13 cellular contexts compared by ENCODE assay signal in genomic region chr22:29489127-29489781, GRCh38. TPM values are rescaled to one million over a fixed set of nuclear protein-coding genes. Genes with fewer than 3 reads are reported as not detected.
DNase-seq lines count a peak whose midpoint lies in the region; TF ChIP-seq lines count a peak whose summit lies in the region.
"Not testable (repeated sequence)": the region's sequence is repeated elsewhere in the genome, so short reads cannot be mapped to it uniquely, and the experiment has no call there.
"Had no signal": no experiment of that assay in that cellular context is flagged by ENCODE, and none has a peak within 500 bp of the region (broad histone marks: within the 10 kb centered on the region; RNA-seq: fewer than 3 reads in every experiment).

No MANE protein-coding gene starts in this region.

- not testable (repeated sequence) for H3K9me2 ChIP-seq in Karpas-422 (replicated peaks; ENCODE audit: insufficient read depth, low read length)

- H3K4me3 ChIP-seq in BLaER1; GM12865 (ENCODE audit: low read depth, low read length); Karpas-422 (ENCODE audit: low read length); NB4 (ENCODE audit: low read depth, low read length): not testable (repeated sequence)

- not testable (repeated sequence) for H4K20me1 ChIP-seq in BLaER1
- peaks cover 18% of the 10 kb centered on the region; the same call in 1 of the 2 replicates for H4K20me1 ChIP-seq in Karpas-422 (ENCODE audit: insufficient read depth, low read depth, low read length)

- not testable (repeated sequence) for H3K9me3 Mint-ChIP-seq in endothelial cell (ENCODE audit: unreplicated experiment); progenitor cell of endocrine pancreas (ENCODE audit: low read depth)

- not testable (repeated sequence) for TF ChIP-seq POLR2A in NB4 (IDR thresholded peaks at IDR 0.05; ENCODE audit: extremely low read depth, insufficient read length)

- not testable (repeated sequence) for H3K4me1 Mint-ChIP-seq in endothelial cell (ENCODE audit: unreplicated experiment); progenitor cell of endocrine pancreas (ENCODE audit: low read depth)

- not testable (repeated sequence) for H2AFZ ChIP-seq in Karpas-422 (ENCODE audit: low read length)

- not testable (repeated sequence) for H3K9ac ChIP-seq in BLaER1; Karpas-422 (ENCODE audit: low read length)

- DNase-seq in GM12865 (ENCODE audit: low read depth) (peak; percentile 26), Karpas-422 (peak; percentile 80), NB4 (ENCODE audit: low read depth) (peak; percentile 83), SKM-1 treated with dmso at 0.1 percent for 144 hours (lab: John Stamatoyannopoulos, UW; ENCODE audit: unreplicated experiment) (peak; percentile 80), UCSD-AML1 (lab: John Stamatoyannopoulos, UW; ENCODE audit: unreplicated experiment) (peak; percentile 50)
- DNase-seq in endothelial cell (ENCODE audit: low spot score); progenitor cell of endocrine pancreas (ENCODE audit: low spot score, unreplicated experiment): not testable (repeated sequence)

- not testable (repeated sequence) for H3K27me3 Mint-ChIP-seq in endothelial cell (ENCODE audit: unreplicated experiment); progenitor cell of endocrine pancreas

- H3K4me1 ChIP-seq in BLaER1 (peaks cover 35% of the 10 kb centered on the region), Karpas-422 (ENCODE audit: low read length) (peaks cover 18% of the 10 kb centered on the region)

- peaks cover 23% of the 10 kb centered on the region for H3K36me3 Mint-ChIP-seq in endothelial cell (ENCODE audit: low read depth, unreplicated experiment)
- not testable (repeated sequence) for H3K36me3 Mint-ChIP-seq in progenitor cell of endocrine pancreas (ENCODE audit: insufficient read depth)

- 0 out of 2 replicates have a peak overlapping the region, but pooled peaks have one; percentile 19 for H3K27ac ChIP-seq in BLaER1
- H3K27ac ChIP-seq in Karpas-422 (ENCODE audit: low read length) = not testable (repeated sequence)

- not testable (repeated sequence) for H3K9me3 ChIP-seq in BLaER1; Karpas-422 (ENCODE audit: low read length)

- H3K4me2 ChIP-seq in BLaER1 (peak overlapping the region; percentile 76), Karpas-422 (ENCODE audit: low read depth, low read length, poor library complexity, severe bottlenecking) (peak overlapping the region; percentile 42)

- H3K27me3 ChIP-seq in BLaER1; Karpas-422 (ENCODE audit: low read length): not testable (repeated sequence)

- not testable (repeated sequence) for H3K36me3 ChIP-seq in BLaER1; Karpas-422 (ENCODE audit: insufficient read depth, low read length)

- TF ChIP-seq CTCF in GM12865 (IDR thresholded peaks at IDR 0.05; ENCODE audit: insufficient read depth, low read depth, low read length, missing control alignments); NB4 (IDR thresholded peaks at IDR 0.05; ENCODE audit: low read depth, low read length); endothelial cell (IDR thresholded peaks at IDR 0.05; ENCODE audit: unreplicated experiment); progenitor cell of endocrine pancreas (IDR thresholded peaks at IDR 0.05; ENCODE audit: unreplicated experiment): not testable (repeated sequence)

- H3K27ac Mint-ChIP-seq in endothelial cell (ENCODE audit: unreplicated experiment) = not testable (repeated sequence)
- peak overlapping the region; percentile 1 for H3K27ac Mint-ChIP-seq in progenitor cell of endocrine pancreas

- peak overlapping the region; percentile 0 for H3K4me3 Mint-ChIP-seq in endothelial cell (ENCODE audit: unreplicated experiment)
- not testable (repeated sequence) for H3K4me3 Mint-ChIP-seq in progenitor cell of endocrine pancreas (ENCODE audit: low read depth)

- H3K79me2 ChIP-seq in Karpas-422 (ENCODE audit: low read length) = not testable (repeated sequence)

RNA-seq across cellular contexts. Expression of gene NEFH, which starts 9.2 kb away (rescaled TPM):
- total RNA-seq in Karpas-422 (2014; rRNA removed; shearing (Covaris generic); ENCODE audit: low replicate concordance) = not detected in 2 replicates
- total RNA-seq in endothelial cell (ENCODE audit: unreplicated experiment) (18.2 TPM), progenitor cell of endocrine pancreas (0.69 and 0.80 TPM in 2 replicates)
- total RNA-seq: Caco-2, HT-29 had no signal

RNA-seq across cellular contexts. Expression of gene RFPL1, which starts 50.9 kb away (rescaled TPM):
- not detected in 2 replicates for total RNA-seq in Karpas-422 (2014; rRNA removed; shearing (Covaris generic); ENCODE audit: low replicate concordance)
- not detected for total RNA-seq in endothelial cell (ENCODE audit: unreplicated experiment)
- total RNA-seq in progenitor cell of endocrine pancreas = 0.22 TPM in 1 of 2 replicates, not detected in the other
- total RNA-seq: Caco-2; CD8-positive, alpha-beta memory T cell; H9; HT-29; IMR-90 had no signal

Comparison
In these comparisons a context has a peak if more than half of its experiments do, and no peak if none do; other contexts are left out.
1. RNA of gene NEFH, which starts 9.2 kb away (total RNA-seq): 18.2 TPM in endothelial cell (single experiment); 0.69 to 0.80 TPM in progenitor cell of endocrine pancreas and not detected in Karpas-422; every median in the first group is over 10 times any median in the second.